In the genomic region with DNA sequence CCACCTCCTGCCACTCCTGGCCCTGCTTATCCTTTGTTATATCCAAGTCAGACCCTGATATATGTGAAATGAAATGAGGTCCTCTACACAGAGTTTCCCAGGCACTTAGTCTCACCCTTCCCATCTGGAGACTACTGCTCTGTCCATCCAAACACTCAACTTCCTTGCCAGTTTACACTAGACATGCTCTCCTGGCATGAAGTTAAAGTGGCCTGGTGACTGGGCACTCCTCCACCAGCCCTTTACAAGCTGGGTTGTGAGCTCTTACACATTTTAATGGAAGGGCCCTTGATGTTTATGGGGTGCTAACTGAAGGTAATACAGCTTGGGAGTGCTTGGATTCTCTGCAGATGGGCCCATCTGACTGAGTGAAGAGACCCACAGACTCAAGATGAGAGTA, we compare ENCODE assay signal across 16 cellular contexts.
"Had no signal": no experiment of that assay in that cellular context is flagged by ENCODE, and none has a peak within 500 bp of the region (broad histone marks: within the 10 kb centered on the region; RNA-seq: fewer than 3 reads in every experiment).

No MANE protein-coding gene starts in this region.

- H3K27ac ChIP-seq: esophagus squamous epithelium, pancreas had no signal

- ATAC-seq: activated CD8-positive, alpha-beta memory T cell treated with anti-CD3 and anti-CD28 coated beads, Interleukin-2, amount 10 ng/mL, durations not matched to agents 7 days and 5 days; effector memory CD8-positive, alpha-beta T cell; left lobe of liver; naive thymus-derived CD8-positive, alpha-beta T cell; pancreas; sciatic nerve; stimulated activated naive B cell treated with anti-CD40 and anti-IgM and Interleukin-4, amounts not matched to agents 10 μg/mL and 1 μg/mL and 100 μg/mL, for 72 hours had no signal

- H3K36me3 ChIP-seq: pancreas had no signal

- DNase-seq: activated CD4-positive, alpha-beta memory T cell treated with anti-CD3 and anti-CD28 coated beads, Interleukin-2, amount 10 ng/mL, durations not matched to agents 7 days and 5 days; activated CD4-positive, alpha-beta T cell treated with anti-CD3 and anti-CD28 coated beads for 48 hours; activated CD4-positive, CD25-positive, alpha-beta regulatory T cell; activated CD8-positive, alpha-beta memory T cell treated with anti-CD3 and anti-CD28 coated beads, Interleukin-2, amount 10 ng/mL, durations not matched to agents 7 days and 5 days; activated naive CD8-positive, alpha-beta T cell treated with anti-CD3 and anti-CD28 coated beads for 36 hours; amniotic stem cell; caudate nucleus; effector memory CD8-positive, alpha-beta T cell; esophagus squamous epithelium; mesendoderm; naive thymus-derived CD8-positive, alpha-beta T cell; pancreas; stimulated activated naive B cell treated with anti-CD40 and anti-IgM and Interleukin-4, amounts not matched to agents 10 μg/mL and 1 μg/mL and 100 μg/mL, for 72 hours; T1000 had no signal

- H3K27me3 ChIP-seq: esophagus squamous epithelium, pancreas had no signal

- H3K9me3 ChIP-seq: esophagus squamous epithelium, pancreas had no signal

- H3K4me3 ChIP-seq: esophagus squamous epithelium, pancreas had no signal
